In the genomic region with DNA sequence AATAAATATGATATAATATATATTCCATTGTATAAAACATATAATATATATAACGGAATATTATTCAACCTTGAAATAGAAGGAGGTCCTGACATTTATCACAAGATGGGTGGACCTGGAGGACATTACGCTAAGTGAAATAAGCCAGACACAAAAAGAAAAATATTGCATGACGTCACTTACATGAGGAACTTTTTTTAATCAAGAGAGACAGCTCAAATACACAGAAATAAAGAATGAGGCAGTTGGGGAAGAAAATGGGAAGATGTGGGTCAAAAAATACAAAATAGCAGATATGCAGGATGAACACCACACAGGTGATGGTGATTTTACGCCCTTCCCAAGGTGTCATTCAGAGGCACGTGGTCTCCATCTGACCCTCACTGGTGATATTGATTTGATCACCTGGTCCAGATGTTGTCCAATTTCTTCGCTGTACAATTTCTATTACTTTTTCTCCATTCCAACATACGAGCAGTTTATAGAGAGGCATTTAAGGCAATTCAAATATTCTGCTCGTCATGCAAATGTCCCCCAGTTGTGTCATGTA, we compare ENCODE assay signal across 7 cellular contexts. TPM values are rescaled to one million over a fixed set of nuclear protein-coding genes. Genes with fewer than 3 reads are reported as not detected.
A peak's percentile ranks its signal among the peaks of the same experiment; 100 is the strongest.
DNase-seq lines count a peak whose midpoint lies in the region; ATAC-seq and TF ChIP-seq lines count a peak whose summit lies in the region.

No MANE protein-coding gene starts in this region.

- intact Hi-C loops in ascending aorta (cut with DNase I) (loop anchor here (2.0 to 5.0 kb wide), 3 partner anchors 307 to 888 kb away; partner anchors contain the start of genes MBD3L1 and ZNF558), tibial artery (cut with DNase I; ENCODE audit: low total_unique reads) (no loop called here)

- H3K4me1 ChIP-seq in ascending aorta = peaks cover 0 to 12% of the 10 kb centered on the region in 2 donors
- H3K4me1 ChIP-seq in tibial artery = peaks cover 0 to 27% (median 10%) of the 10 kb centered on the region in 4 donors

- H3K4me3 ChIP-seq in ascending aorta (peak overlapping the region; percentile 70 to 71), tibial artery (peak overlapping the region; percentile 68 to 89)

- DNase-seq in ascending aorta (ENCODE audit: low spot score in 2 of 2) (no peak), tibial artery (no peak), retina (no peak)

- H3K27ac ChIP-seq in ascending aorta (peak overlapping the region; percentile 77 to 79), layer of hippocampus (ENCODE audit: low read depth, low read length) (peak overlapping the region; percentile 79), tibial artery (peak overlapping the region; percentile 88 to 96)

- H3K27me3 ChIP-seq in ascending aorta = no peaks in the 10 kb centered on the region
- H3K27me3 ChIP-seq in layer of hippocampus (ENCODE audit: control insufficient read depth, insufficient read depth, low read length) = no peaks in the 10 kb centered on the region
- H3K27me3 ChIP-seq in tibial artery = peaks cover 0 to 3% of the 10 kb centered on the region in 2 donors

- H3K9me3 ChIP-seq in ascending aorta (peaks cover 0 to 12% of the 10 kb centered on the region in 2 donors), tibial artery (peaks cover 0 to 3% (median 2%) of the 10 kb centered on the region in 3 donors)

- H3K36me3 ChIP-seq in ascending aorta (peaks cover 0 to 1% of the 10 kb centered on the region in 2 donors), tibial artery (peaks cover 1 to 7% (median 2%) of the 10 kb centered on the region in 3 donors)

- TF ChIP-seq CTCF in ascending aorta (IDR thresholded peaks at IDR 0.05) = no peak
- TF ChIP-seq CTCF in tibial artery (IDR thresholded peaks at IDR 0.05) = no peak

- peak; percentile 16 for ATAC-seq in GM18907 (IDR thresholded peaks at IDR 0.05; ENCODE audit: unreplicated experiment)
- ATAC-seq in HG03565 (IDR thresholded peaks at IDR 0.05; ENCODE audit: unreplicated experiment) = peak; percentile 13
- ATAC-seq in HG03045 (IDR thresholded peaks at IDR 0.05; ENCODE audit: unreplicated experiment) = no peak

RNA-seq across cellular contexts. Expression of gene ZNF317, which starts 0.5 kb away (rescaled TPM):
- total RNA-seq in ascending aorta = 22.0 TPM

RNA-seq across cellular contexts. Expression of gene OR7G3, which starts 12.9 kb away (rescaled TPM):
- total RNA-seq in ascending aorta = not detected

RNA-seq across cellular contexts. Expression of gene OR7G1, which starts 24.1 kb away (rescaled TPM):
- not detected for total RNA-seq in ascending aorta

RNA-seq across cellular contexts. Expression of gene OR7G2, which starts 32.4 kb away (rescaled TPM):
- total RNA-seq in ascending aorta = not detected

RNA-seq across cellular contexts. Expression of gene OR7D2, which starts 39.1 kb away (rescaled TPM):
- not detected for total RNA-seq in ascending aorta
